Comparison of ENCODE assay signal across 14 cellular contexts in the genomic region with DNA sequence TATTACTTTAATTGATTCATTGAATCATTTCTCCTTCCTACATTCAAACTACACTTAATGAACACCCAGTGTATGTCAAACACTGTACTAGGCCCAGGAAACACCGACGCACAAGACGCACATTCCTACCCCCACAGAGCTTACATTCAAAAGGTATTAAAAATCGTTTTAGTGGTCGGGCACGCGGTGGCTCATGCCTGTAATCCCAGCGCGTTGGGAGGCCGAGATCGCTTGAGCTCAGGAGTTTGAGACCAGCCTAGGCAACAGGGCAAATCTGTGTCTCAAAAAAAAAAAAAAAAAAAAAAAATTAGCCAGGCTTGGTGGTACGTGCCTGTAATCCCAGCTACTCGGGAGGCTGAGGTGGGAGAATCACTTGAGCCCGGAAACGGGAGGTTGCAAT. TPM values are rescaled to one million over a fixed set of nuclear protein-coding genes. Genes with fewer than 3 reads are reported as not detected.
A peak's percentile ranks its signal among the peaks of the same experiment; 100 is the strongest.
DNase-seq lines count a peak whose midpoint lies in the region; TF ChIP-seq lines count a peak whose summit lies in the region.
"Had no signal": no experiment of that assay in that cellular context is flagged by ENCODE, and none has a peak within 500 bp of the region (broad histone marks: within the 10 kb centered on the region; RNA-seq: fewer than 3 reads in every experiment).

No MANE protein-coding gene starts in this region.

- peak overlapping the region; percentile 82 for H3K4me2 ChIP-seq in DOHH2 (ENCODE audit: low read length)

- H3K4me3 Mint-ChIP-seq in activated naive CD8-positive, alpha-beta T cell treated with anti-CD3 and anti-CD28 coated beads for 36 hours: peak overlapping the region; percentile 3
- H3K4me3 Mint-ChIP-seq in nephron: peak overlapping the region; percentile 54 to 83 (median 70)

- peaks cover 35% of the 10 kb centered on the region for H3K4me1 Mint-ChIP-seq in activated naive CD8-positive, alpha-beta T cell treated with anti-CD3 and anti-CD28 coated beads for 36 hours
- peaks cover 22% of the 10 kb centered on the region for H3K4me1 Mint-ChIP-seq in nephron

- peaks cover 2% of the 10 kb centered on the region; the same call in 1 of the 2 replicates for H4K20me1 ChIP-seq in DOHH2 (ENCODE audit: control insufficient read depth, insufficient read depth, low read depth, low read length)

- H3K36me3 ChIP-seq in DOHH2 (ENCODE audit: control insufficient read depth, low read length): no peaks in the 10 kb centered on the region
- H3K36me3 ChIP-seq: spleen, uterus had no signal

- H3K27me3 ChIP-seq in DOHH2 (ENCODE audit: control insufficient read depth, low read length) (peaks cover 52% of the 10 kb centered on the region), dorsolateral prefrontal cortex (peaks cover 18 to 93% (median 79%) of the 10 kb centered on the region in 45 donors)

- intact Hi-C loops in dorsolateral prefrontal cortex (cut with DNase I): loop anchor here in 1 of 2 donors (5.0 to 10.0 kb wide), 2 partner anchors 195 to 1898 kb away; partner anchors contain the start of gene PITX2

- peaks cover 87% of the 10 kb centered on the region for H3K27me3 Mint-ChIP-seq in activated naive CD8-positive, alpha-beta T cell treated with anti-CD3 and anti-CD28 coated beads for 36 hours
- H3K27me3 Mint-ChIP-seq in nephron (ENCODE audit: low read depth): peaks cover 100% of the 10 kb centered on the region

- H3K79me2 ChIP-seq in DOHH2 (ENCODE audit: control insufficient read depth, low read length): no peaks in the 10 kb centered on the region

- H3K27ac Mint-ChIP-seq in activated naive CD8-positive, alpha-beta T cell treated with anti-CD3 and anti-CD28 coated beads for 36 hours: no peak overlapping the region
- H3K27ac Mint-ChIP-seq in nephron: no peak overlapping the region

- no peak overlapping the region for H3K27ac ChIP-seq in DOHH2 (ENCODE audit: low read depth, low read length)
- no peak overlapping the region for H3K27ac ChIP-seq in dorsolateral prefrontal cortex
- H3K27ac ChIP-seq: spleen, uterus had no signal

- H3K4me1 ChIP-seq in DOHH2 (ENCODE audit: control insufficient read depth, low read length): peaks cover 44% of the 10 kb centered on the region
- H3K4me1 ChIP-seq: uterus had no signal

- CTCF ChIA-PET in GM10248 (lab: Yijun Ruan, JAX): interaction anchor here (0.8 to 8.8 kb wide), 39 partner anchors 8 to 429 kb away, joined by 3 to 156 read pairs (median 5); partner anchors contain the start of gene AP1AR

- POLR2A ChIA-PET in GM10248 (lab: Yijun Ruan, JAX): no interaction called here

- no peaks in the 10 kb centered on the region for H3K9me3 Mint-ChIP-seq in activated naive CD8-positive, alpha-beta T cell treated with anti-CD3 and anti-CD28 coated beads for 36 hours
- peaks cover 18% of the 10 kb centered on the region for H3K9me3 Mint-ChIP-seq in nephron

- no peaks in the 10 kb centered on the region for H3K9me3 ChIP-seq in DOHH2 (ENCODE audit: control insufficient read depth, insufficient read depth, low read length)
- H3K9me3 ChIP-seq: uterus had no signal

- no peak for TF ChIP-seq CTCF in DOHH2 (IDR thresholded peaks at IDR 0.05; ENCODE audit: low read depth, low read length, poor library complexity, severe bottlenecking)
- no peak for TF ChIP-seq CTCF in nephron (IDR thresholded peaks at IDR 0.05; ENCODE audit: unreplicated experiment in 3 of 3)
- no peak for TF ChIP-seq CTCF in GM10248 (IDR thresholded peaks at IDR 0.05; ENCODE audit: control extremely low read depth, extremely low read depth, low read depth, missing control alignments)
- no peak for TF ChIP-seq CTCF in dorsolateral prefrontal cortex (IDR thresholded peaks at IDR 0.05 in 54 of 56, conservative IDR thresholded peaks at IDR 0.05 in 2 of 56; ENCODE audit: low read depth in 1 of 56, partially characterized antibody in 56 of 56)

- peaks cover 3% of the 10 kb centered on the region for H3K36me3 Mint-ChIP-seq in activated naive CD8-positive, alpha-beta T cell treated with anti-CD3 and anti-CD28 coated beads for 36 hours
- H3K36me3 Mint-ChIP-seq in nephron (ENCODE audit: low read depth): no peaks in the 10 kb centered on the region

- H3K4me3 ChIP-seq in DOHH2 (ENCODE audit: low read length) (peak overlapping the region; percentile 75), dorsolateral prefrontal cortex (no peak overlapping the region)
- H3K4me3 ChIP-seq: uterus had no signal

- H3K9me2 ChIP-seq in DOHH2 (replicated peaks; ENCODE audit: control insufficient read depth, low read length): no peaks in the 10 kb centered on the region

- peaks cover 5% of the 10 kb centered on the region; the same call in 1 of the 2 replicates for H3F3A ChIP-seq in DOHH2 (ENCODE audit: control insufficient read depth, insufficient read depth)

- peak; percentile 3 for DNase-seq in activated CD4-positive, alpha-beta T cell treated with anti-CD3 and anti-CD28 coated beads for 48 hours
- no peak for DNase-seq in activated CD4-positive, alpha-beta T cell treated with anti-CD3 and anti-CD28 coated beads for 1 hour
- no peak for DNase-seq in activated naive CD8-positive, alpha-beta T cell treated with anti-CD3 and anti-CD28 coated beads for 36 hours
- DNase-seq in GM10248 (ENCODE audit: extremely low spot score) (no peak), dorsolateral prefrontal cortex (no peak), foreskin melanocyte (no peak)
- DNase-seq: caudate nucleus, uterus had no signal

RNA-seq across cellular contexts. Expression of gene NEUROG2, which starts 6.4 kb away (rescaled TPM):
- total RNA-seq in activated naive CD8-positive, alpha-beta T cell treated with anti-CD3 and anti-CD28 coated beads for 36 hours: not detected
- total RNA-seq in dorsolateral prefrontal cortex: 1 to 10 TPM in 1 of 120 experiments, under 1 TPM in 72, not detected in 47; 0.19 to 1.2 (median 0.41) TPM
- total RNA-seq: IMR-90, left lobe of liver, posterior vena cava, spleen, uterus had no signal
